ENCODE assay signal across 13 cellular contexts in the genomic region with DNA sequence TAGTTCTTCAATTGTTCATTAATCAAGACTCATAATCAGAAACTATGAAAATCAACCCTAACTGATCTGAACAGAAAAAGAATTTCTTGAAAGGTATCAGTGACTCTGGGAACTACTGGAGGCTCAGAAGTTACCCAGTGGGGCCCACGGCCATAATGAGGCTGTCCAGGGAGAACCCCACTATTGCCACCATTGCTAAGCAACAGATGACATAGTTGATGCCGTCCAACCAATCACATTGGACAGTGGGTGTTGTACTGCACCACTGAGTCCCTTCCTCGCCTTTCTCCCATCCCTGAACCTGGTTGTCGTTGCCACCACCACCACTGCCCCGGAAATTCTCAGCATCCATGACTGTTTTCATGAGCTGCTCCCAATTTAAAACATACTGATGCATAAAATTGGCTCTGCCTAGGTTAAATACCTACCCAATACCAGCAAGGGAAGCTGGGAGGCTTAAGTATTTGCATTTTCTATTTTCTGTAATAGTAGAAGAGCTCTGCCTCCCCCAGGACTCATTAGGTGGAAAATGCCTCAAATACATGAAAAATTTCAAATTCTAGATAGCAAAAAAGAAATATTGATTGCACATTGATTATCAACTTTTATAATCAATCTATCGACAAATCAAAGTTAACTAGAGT. TPM values are rescaled to one million over a fixed set of nuclear protein-coding genes. Genes with fewer than 3 reads are reported as not detected.
A peak's percentile ranks its signal among the peaks of the same experiment; 100 is the strongest.
DNase-seq lines count a peak whose midpoint lies in the region; ATAC-seq, FAIRE-seq and TF ChIP-seq lines count a peak whose summit lies in the region.
"Had no signal": no experiment of that assay in that cellular context is flagged by ENCODE, and none has a peak within 500 bp of the region (broad histone marks: within the 10 kb centered on the region; RNA-seq: fewer than 3 reads in every experiment).

No MANE protein-coding gene starts in this region.

- no peak overlapping the region for H3K9ac ChIP-seq in kidney (ENCODE audit: low read length in 2 of 2)

- peak; percentile 55 for ATAC-seq in GM18511 (IDR thresholded peaks at IDR 0.05; ENCODE audit: unreplicated experiment)
- peak; percentile 95 for ATAC-seq in GM21526 (IDR thresholded peaks at IDR 0.05; ENCODE audit: low FRiP score, unreplicated experiment)
- ATAC-seq in HG03342 (IDR thresholded peaks at IDR 0.05; ENCODE audit: unreplicated experiment), result peak; percentile 90
- peak; percentile 23 for ATAC-seq in esophagus mucosa
- no peak for ATAC-seq in GM18858 (IDR thresholded peaks at IDR 0.05; ENCODE audit: unreplicated experiment)
- ATAC-seq in activated T-cell treated with anti-CD3 and anti-CD28 coated beads, Interleukin-2, amount 50 U/mL, for 72 hours (replicated peaks in 1 of 2), result no peak

- no peak overlapping the region for H3K27ac Mint-ChIP-seq in activated T-cell treated with anti-CD3 and anti-CD28 coated beads, Interleukin-2, amount 50 U/mL, for 72 hours
- H3K27ac Mint-ChIP-seq: activated T-cell treated with anti-CD3 and anti-CD28 coated beads, Interleukin-2, amount 50 U/mL, for 24 hours had no signal

- H3K4me1 ChIP-seq in kidney (ENCODE audit: control insufficient read depth in 1 of 2, insufficient read depth in 1 of 2, low read depth in 1 of 2, low read length in 2 of 2), result no peaks in the 10 kb centered on the region

- H3K27ac ChIP-seq in kidney (ENCODE audit: low read depth in 2 of 2, low read length in 2 of 2), result no peak overlapping the region

- H3K4me3 ChIP-seq in kidney (ENCODE audit: low read length in 2 of 2), result no peak overlapping the region

- no peaks in the 10 kb centered on the region for H3K9me3 ChIP-seq in kidney (ENCODE audit: control insufficient read depth in 1 of 2, low read length in 2 of 2)

- no peak overlapping the region for H3K4me3 Mint-ChIP-seq in activated T-cell treated with anti-CD3 and anti-CD28 coated beads, Interleukin-2, amount 50 U/mL, for 72 hours
- H3K4me3 Mint-ChIP-seq: activated T-cell treated with anti-CD3 and anti-CD28 coated beads, Interleukin-2, amount 50 U/mL, for 24 hours had no signal

- DNase-seq in activated T-cell treated with anti-CD3 and anti-CD28 coated beads, Interleukin-2, amount 50 U/mL, for 72 hours, result no peak
- DNase-seq in NCI-H2171 treated with DMSO at 0.1 percent for 48 hours (lab: John Stamatoyannopoulos, UW) (no peak), kidney (no peak)
- DNase-seq: activated CD4-positive, CD25-positive, alpha-beta regulatory T cell treated with anti-CD3 and anti-CD28 coated beads, Interleukin-2, amount 50 U/mL, for 72 hours; activated T-cell treated with anti-CD3 and anti-CD28 coated beads, Interleukin-2, amount 50 U/mL, for 24 hours; C1 segment of cervical spinal cord; EL had no signal

- no peak for FAIRE-seq in kidney (lab: Jason Lieb, UNC)
- FAIRE-seq: colon had no signal

- no peaks in the 10 kb centered on the region for H3K36me3 ChIP-seq in kidney (ENCODE audit: control insufficient read depth in 1 of 2, insufficient read depth in 2 of 2, low read length in 2 of 2)

- peaks cover 15% of the 10 kb centered on the region for H3K27me3 Mint-ChIP-seq in activated T-cell treated with anti-CD3 and anti-CD28 coated beads, Interleukin-2, amount 50 U/mL, for 72 hours (ENCODE audit: low read depth)

- H3K36me3 Mint-ChIP-seq in activated T-cell treated with anti-CD3 and anti-CD28 coated beads, Interleukin-2, amount 50 U/mL, for 72 hours (ENCODE audit: insufficient read depth in 2 of 2), result no peaks in the 10 kb centered on the region

- H3K4me1 Mint-ChIP-seq in activated T-cell treated with anti-CD3 and anti-CD28 coated beads, Interleukin-2, amount 50 U/mL, for 72 hours (ENCODE audit: low read depth), result no peaks in the 10 kb centered on the region

- no peak for TF ChIP-seq CTCF in kidney (IDR thresholded peaks at IDR 0.05; ENCODE audit: borderline replicate concordance, extremely low read depth, insufficient read depth)

- intact Hi-C loops in kidney (cut with DNase I), result no loop called here

- no peaks in the 10 kb centered on the region for H3K9me3 Mint-ChIP-seq in activated T-cell treated with anti-CD3 and anti-CD28 coated beads, Interleukin-2, amount 50 U/mL, for 72 hours
- H3K9me3 Mint-ChIP-seq: activated T-cell treated with anti-CD3 and anti-CD28 coated beads, Interleukin-2, amount 50 U/mL, for 24 hours had no signal

RNA-seq across cellular contexts. Expression of a gene that starts 26.7 kb away (rescaled TPM):
- total RNA-seq in esophagus mucosa (33.3 TPM), kidney (17.7 TPM)
- total RNA-seq in activated T-cell treated with anti-CD3 and anti-CD28 coated beads, Interleukin-2, amount 50 U/mL, for 72 hours, result 1 to 10 TPM; 2.3 to 3.9 TPM
- 4.5 TPM for polyA plus RNA-seq in kidney (ENCODE audit: insufficient read depth, low read depth, low replicate concordance)

Comparison
In these comparisons a context has a peak if more than half of its experiments do, and no peak if none do; other contexts are left out.
1. ATAC-seq: peak in GM18511 (single experiment), GM21526 (single experiment), HG03342 (single experiment) and esophagus mucosa (single experiment); none in GM18858 (single experiment) and activated T-cell treated with anti-CD3 and anti-CD28 coated beads, Interleukin-2, amount 50 U/mL, for 72 hours (0 of 2).